ENCODE assay signal across 1 cellular context in the genomic region with DNA sequence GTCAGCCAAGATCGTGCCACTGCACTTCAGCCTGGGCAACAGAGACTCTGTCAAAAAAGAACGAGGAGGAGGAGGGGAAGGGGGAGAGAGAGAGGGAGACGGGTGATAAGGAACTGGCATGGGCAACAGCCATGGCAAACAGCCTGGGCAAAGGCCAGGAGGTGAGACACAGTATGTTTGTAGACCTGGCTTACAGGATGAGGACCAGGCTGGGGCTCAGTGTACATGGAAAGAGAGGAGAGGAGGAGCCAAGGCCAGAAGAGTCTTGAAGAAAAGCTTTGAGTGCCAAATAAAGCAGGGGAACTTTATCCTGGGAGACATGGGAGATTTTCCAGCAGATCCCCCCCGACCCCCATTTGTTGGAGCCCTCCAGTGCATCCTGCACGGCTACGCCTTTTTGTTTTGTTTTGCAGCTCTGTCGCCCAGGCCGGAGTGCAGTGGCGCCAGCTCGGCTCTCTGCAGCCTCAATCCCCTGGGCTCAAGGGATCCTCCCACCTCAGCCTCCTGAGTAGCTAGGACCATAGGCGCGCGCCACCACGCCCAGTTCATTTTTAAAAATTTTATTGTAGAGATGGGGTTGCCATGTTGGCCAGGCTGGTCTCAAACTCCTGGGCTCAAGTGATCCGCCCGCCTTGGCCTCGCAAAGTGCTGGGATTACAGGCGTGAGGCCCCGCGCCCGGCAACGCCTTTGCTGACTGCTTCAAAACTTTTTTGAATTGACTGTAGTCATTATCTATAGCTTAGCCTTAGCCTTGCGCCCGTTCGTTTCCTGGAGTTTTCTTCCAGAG.
TF ChIP-seq lines count a peak whose summit lies in the region.

No MANE protein-coding gene starts in this region.

TF ChIP-seq in HepG2, 621 proteins besides CTCF, POLR2A, EP300 and RAD21 (continued from another document and continues in another):
- TF ChIP-seq PRDM10 (CRISPR knock-in tag; IDR thresholded peaks at IDR 0.05; ENCODE audit: low read depth) (no peak), ATF7 (IDR thresholded peaks at IDR 0.05) (no peak), ATF7 (CRISPR knock-in tag; IDR thresholded peaks at IDR 0.05) (no peak), MYNN (CRISPR knock-in tag; IDR thresholded peaks at IDR 0.05; ENCODE audit: low read depth) (0 out of 2 replicates have a peak, but pooled peaks have one; percentile 66), TOE1 (CRISPR knock-in tag; IDR thresholded peaks at IDR 0.05) (no peak), RBM39 (IDR thresholded peaks at IDR 0.05; ENCODE audit: low read depth, low read length, poor library complexity, severe bottlenecking) (peak; percentile 1), RXRB (CRISPR knock-in tag; IDR thresholded peaks at IDR 0.05; ENCODE audit: borderline replicate concordance) (no peak), HIVEP1 (CRISPR knock-in tag; IDR thresholded peaks at IDR 0.05) (0 out of 2 replicates have a peak, but pooled peaks have one; percentile 0), THAP7 (CRISPR knock-in tag; IDR thresholded peaks at IDR 0.05) (no peak), NFYB (CRISPR knock-in tag; IDR thresholded peaks at IDR 0.05) (no peak), AHDC1 (CRISPR knock-in tag; IDR thresholded peaks at IDR 0.05; ENCODE audit: borderline replicate concordance) (no peak), CCDC6 (CRISPR knock-in tag; IDR thresholded peaks at IDR 0.05) (no peak; the same call in 1 of the 2 replicates), HMGA1 (CRISPR knock-in tag; conservative IDR thresholded peaks at IDR 0.05) (no peak), ZSCAN31 (CRISPR knock-in tag; IDR thresholded peaks at IDR 0.05; ENCODE audit: low read depth) (peak; percentile 59), ZNF788 (CRISPR knock-in tag; IDR thresholded peaks at IDR 0.05; ENCODE audit: borderline replicate concordance) (0 out of 2 replicates have a peak, but pooled peaks have one; percentile 49), ZNF205 (CRISPR knock-in tag; IDR thresholded peaks at IDR 0.05) (no peak), PAWR (CRISPR knock-in tag; IDR thresholded peaks at IDR 0.05; ENCODE audit: borderline replicate concordance) (no peak), GTF3A (CRISPR knock-in tag; conservative IDR thresholded peaks at IDR 0.05) (no peak), FOXC1 (CRISPR knock-in tag; IDR thresholded peaks at IDR 0.05; ENCODE audit: borderline replicate concordance) (no peak), KAT8 (CRISPR knock-in tag; IDR thresholded peaks at IDR 0.05) (no peak), ZNF138 (CRISPR knock-in tag; IDR thresholded peaks at IDR 0.05; ENCODE audit: low read depth) (no peak), PHB2 (IDR thresholded peaks at IDR 0.05; ENCODE audit: partially characterized antibody) (no peak), BRCA1 (CRISPR knock-in tag; IDR thresholded peaks at IDR 0.05) (no peak), PTBP1 (IDR thresholded peaks at IDR 0.05; ENCODE audit: low read depth, low read length, poor library complexity, severe bottlenecking) (no peak), ZNF282 (IDR thresholded peaks at IDR 0.05; ENCODE audit: partially characterized antibody) (no peak), ZMYM2 (CRISPR knock-in tag; IDR thresholded peaks at IDR 0.05) (0 out of 2 replicates have a peak, but pooled peaks have one; percentile 38), CHD4 (IDR thresholded peaks at IDR 0.05; ENCODE audit: borderline replicate concordance, low read length) (no peak), AGO2 (optimal IDR thresholded peaks at IDR 0.05; ENCODE audit: low read depth, low read length) (peak; percentile 7), SKIL (CRISPR knock-in tag; IDR thresholded peaks at IDR 0.05; ENCODE audit: borderline replicate concordance) (no peak), MTF1 (CRISPR knock-in tag; IDR thresholded peaks at IDR 0.05) (peak; percentile 58; the same call in 1 of the 2 replicates), ZNF33A (CRISPR knock-in tag; IDR thresholded peaks at IDR 0.05; ENCODE audit: borderline replicate concordance) (no peak), MATR3 (CRISPR knock-in tag; IDR thresholded peaks at IDR 0.05) (no peak), TBL1XR1 (IDR thresholded peaks at IDR 0.05; ENCODE audit: borderline replicate concordance, low read length, partially characterized antibody) (no peak), ZNF772 (CRISPR knock-in tag; IDR thresholded peaks at IDR 0.05) (no peak; the same call in 1 of the 2 replicates), ISX (CRISPR knock-in tag; conservative IDR thresholded peaks at IDR 0.05) (no peak), ZNF879 (CRISPR knock-in tag; IDR thresholded peaks at IDR 0.05) (0 out of 2 replicates have a peak, but pooled peaks have one; percentile 3), ZNF749 (CRISPR knock-in tag; IDR thresholded peaks at IDR 0.05; ENCODE audit: borderline replicate concordance) (0 out of 2 replicates have a peak, but pooled peaks have one; percentile 18), ZMAT5 (CRISPR knock-in tag; IDR thresholded peaks at IDR 0.05; ENCODE audit: borderline replicate concordance, low read depth) (0 out of 2 replicates have a peak, but pooled peaks have one; percentile 56), ZNF121 (CRISPR knock-in tag; IDR thresholded peaks at IDR 0.05) (no peak)
- TF ChIP-seq, protein P1, sequence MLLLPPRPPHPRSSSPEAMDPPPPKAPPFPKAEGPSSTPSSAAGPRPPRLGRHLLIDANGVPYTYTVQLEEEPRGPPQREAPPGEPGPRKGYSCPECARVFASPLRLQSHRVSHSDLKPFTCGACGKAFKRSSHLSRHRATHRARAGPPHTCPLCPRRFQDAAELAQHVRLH (CRISPR knock-in tag; IDR thresholded peaks at IDR 0.05; ENCODE audit: borderline replicate concordance, low read depth): 0 out of 2 replicates have a peak, but pooled peaks have one; percentile 2
- TF ChIP-seq, protein P2, sequence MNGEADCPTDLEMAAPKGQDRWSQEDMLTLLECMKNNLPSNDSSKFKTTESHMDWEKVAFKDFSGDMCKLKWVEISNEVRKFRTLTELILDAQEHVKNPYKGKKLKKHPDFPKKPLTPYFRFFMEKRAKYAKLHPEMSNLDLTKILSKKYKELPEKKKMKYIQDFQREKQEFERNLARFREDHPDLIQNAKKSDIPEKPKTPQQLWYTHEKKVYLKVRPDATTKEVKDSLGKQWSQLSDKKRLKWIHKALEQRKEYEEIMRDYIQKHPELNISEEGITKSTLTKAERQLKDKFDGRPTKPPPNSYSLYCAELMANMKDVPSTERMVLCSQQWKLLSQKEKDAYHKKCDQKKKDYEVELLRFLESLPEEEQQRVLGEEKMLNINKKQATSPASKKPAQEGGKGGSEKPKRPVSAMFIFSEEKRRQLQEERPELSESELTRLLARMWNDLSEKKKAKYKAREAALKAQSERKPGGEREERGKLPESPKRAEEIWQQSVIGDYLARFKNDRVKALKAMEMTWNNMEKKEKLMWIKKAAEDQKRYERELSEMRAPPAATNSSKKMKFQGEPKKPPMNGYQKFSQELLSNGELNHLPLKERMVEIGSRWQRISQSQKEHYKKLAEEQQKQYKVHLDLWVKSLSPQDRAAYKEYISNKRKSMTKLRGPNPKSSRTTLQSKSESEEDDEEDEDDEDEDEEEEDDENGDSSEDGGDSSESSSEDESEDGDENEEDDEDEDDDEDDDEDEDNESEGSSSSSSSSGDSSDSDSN (CRISPR knock-in tag; IDR thresholded peaks at IDR 0.05): no peak; the same call in 1 of the 2 replicates
- TF ChIP-seq, protein P3, sequence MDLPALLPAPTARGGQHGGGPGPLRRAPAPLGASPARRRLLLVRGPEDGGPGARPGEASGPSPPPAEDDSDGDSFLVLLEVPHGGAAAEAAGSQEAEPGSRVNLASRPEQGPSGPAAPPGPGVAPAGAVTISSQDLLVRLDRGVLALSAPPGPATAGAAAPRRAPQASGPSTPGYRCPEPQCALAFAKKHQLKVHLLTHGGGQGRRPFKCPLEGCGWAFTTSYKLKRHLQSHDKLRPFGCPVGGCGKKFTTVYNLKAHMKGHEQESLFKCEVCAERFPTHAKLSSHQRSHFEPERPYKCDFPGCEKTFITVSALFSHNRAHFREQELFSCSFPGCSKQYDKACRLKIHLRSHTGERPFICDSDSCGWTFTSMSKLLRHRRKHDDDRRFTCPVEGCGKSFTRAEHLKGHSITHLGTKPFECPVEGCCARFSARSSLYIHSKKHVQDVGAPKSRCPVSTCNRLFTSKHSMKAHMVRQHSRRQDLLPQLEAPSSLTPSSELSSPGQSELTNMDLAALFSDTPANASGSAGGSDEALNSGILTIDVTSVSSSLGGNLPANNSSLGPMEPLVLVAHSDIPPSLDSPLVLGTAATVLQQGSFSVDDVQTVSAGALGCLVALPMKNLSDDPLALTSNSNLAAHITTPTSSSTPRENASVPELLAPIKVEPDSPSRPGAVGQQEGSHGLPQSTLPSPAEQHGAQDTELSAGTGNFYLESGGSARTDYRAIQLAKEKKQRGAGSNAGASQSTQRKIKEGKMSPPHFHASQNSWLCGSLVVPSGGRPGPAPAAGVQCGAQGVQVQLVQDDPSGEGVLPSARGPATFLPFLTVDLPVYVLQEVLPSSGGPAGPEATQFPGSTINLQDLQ (CRISPR knock-in tag; IDR thresholded peaks at IDR 0.05): 0 out of 2 replicates have a peak, but pooled peaks have one; percentile 65
